Comparison of ENCODE assay signal across 20 cellular contexts in the genomic region with DNA sequence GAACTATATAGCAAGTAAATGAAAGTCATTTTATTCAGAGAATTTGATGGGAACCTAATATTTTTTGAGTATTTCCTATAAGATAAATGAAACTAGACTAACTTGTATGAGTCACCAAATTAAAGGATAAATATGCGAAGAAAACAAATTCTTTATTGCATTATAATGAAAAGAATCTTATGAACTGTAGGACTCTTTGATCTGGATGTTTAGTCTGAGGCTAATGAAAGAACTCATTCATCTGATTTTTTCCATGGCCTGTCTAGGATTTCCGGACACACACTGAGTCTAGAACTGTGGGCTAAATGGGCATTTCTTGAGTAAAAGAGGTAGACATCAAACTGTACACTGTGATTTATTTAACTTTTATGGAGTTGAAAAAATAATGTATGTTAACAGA. TPM values are rescaled to one million over a fixed set of nuclear protein-coding genes. Genes with fewer than 3 reads are reported as not detected.
DNase-seq lines count a peak whose midpoint lies in the region; ATAC-seq, FAIRE-seq and TF ChIP-seq lines count a peak whose summit lies in the region.
"Had no signal": no experiment of that assay in that cellular context is flagged by ENCODE, and none has a peak within 500 bp of the region (broad histone marks: within the 10 kb centered on the region; RNA-seq: fewer than 3 reads in every experiment).

No MANE protein-coding gene starts in this region.

- H3K4me3 ChIP-seq in A673 (ENCODE audit: low read depth, low read length, poor library complexity, severe bottlenecking) = no peak overlapping the region
- H3K4me3 ChIP-seq: A549, BLaER1, GM12878 had no signal

- no peak overlapping the region for H3K4me3 Mint-ChIP-seq in endothelial cell (ENCODE audit: unreplicated experiment)
- H3K4me3 Mint-ChIP-seq: CD14-positive monocyte; CD4-positive, alpha-beta memory T cell had no signal

- DNase-seq in A673 (ENCODE audit: low spot score) (peak; percentile 45), globus pallidus (ENCODE audit: low spot score) (peak; percentile 7), urothelium cell line (ENCODE audit: low spot score) (no peak), endothelial cell (ENCODE audit: low spot score) (no peak), MV-4-11 (lab: John Stamatoyannopoulos, UW) (no peak), left cardiac atrium (no peak)
- DNase-seq: Calu3; CD4-positive, alpha-beta memory T cell; DMS53; DND-41; GOT3; H7 had no signal

- POLR2A ChIA-PET in A673 (lab: Charles Lee; ENCODE audit: low non-redundant PET) = no interaction called here

- H3K27ac Mint-ChIP-seq in endothelial cell (ENCODE audit: unreplicated experiment) = no peak overlapping the region
- H3K27ac Mint-ChIP-seq: CD14-positive monocyte; CD4-positive, alpha-beta memory T cell had no signal

- H3K36me3 ChIP-seq in A673 (ENCODE audit: insufficient read depth, low read length, poor library complexity, severe bottlenecking) = no peaks in the 10 kb centered on the region

- peaks cover 4% of the 10 kb centered on the region for H3K4me1 Mint-ChIP-seq in endothelial cell (ENCODE audit: unreplicated experiment)
- H3K4me1 Mint-ChIP-seq: CD14-positive monocyte; CD4-positive, alpha-beta memory T cell had no signal

- no TSS peak for BruUV-seq in A673 (replicated peaks; lab: Mats Ljungman, UMichigan)

- no peak for ATAC-seq in left cardiac atrium
- ATAC-seq: A549, GM12878, HCT116 had no signal

- peaks cover 1% of the 10 kb centered on the region for H3K36me3 Mint-ChIP-seq in endothelial cell (ENCODE audit: low read depth, unreplicated experiment)
- H3K36me3 Mint-ChIP-seq: CD14-positive monocyte; CD4-positive, alpha-beta memory T cell had no signal

- peak; percentile 32 for FAIRE-seq in urothelium cell line (lab: Jason Lieb, UNC)
- FAIRE-seq: A549, GM12878, HTR-8/SVneo had no signal

- H3K4me1 ChIP-seq in A673 (ENCODE audit: insufficient read depth, low read length, poor library complexity, severe bottlenecking) = peaks cover 4% of the 10 kb centered on the region
- H3K4me1 ChIP-seq: A549, BLaER1 had no signal

- CTCF ChIA-PET in A673 (lab: Charles Lee) = no interaction called here

- H3K27ac ChIP-seq in A673 (ENCODE audit: low read depth, low read length, poor library complexity, severe bottlenecking) = no peak overlapping the region
- H3K27ac ChIP-seq in VCaP = peak overlapping the region; percentile 31; the same call in 1 of the 2 replicates
- H3K27ac ChIP-seq: 22Rv1, A549, BLaER1 had no signal

- no peaks in the 10 kb centered on the region for H3K27me3 Mint-ChIP-seq in endothelial cell (ENCODE audit: unreplicated experiment)
- H3K27me3 Mint-ChIP-seq: CD4-positive, alpha-beta memory T cell had no signal

- intact Hi-C loops in A673 (cut with micrococcal nuclease; ENCODE audit: unreplicated experiment) (no loop called here), left cardiac atrium (cut with DNase I) (loop anchor here in 1 of 2 donors (5.0 kb wide), 1 partner anchor 257 kb away; no protein-coding TSS in a partner anchor)

- TF ChIP-seq CTCF in A673 (conservative IDR thresholded peaks at IDR 0.05; ENCODE audit: low read depth, low read length) = no peak
- no peak for TF ChIP-seq CTCF in VCaP (conservative IDR thresholded peaks at IDR 0.05)
- TF ChIP-seq CTCF in endothelial cell (IDR thresholded peaks at IDR 0.05; ENCODE audit: unreplicated experiment) = no peak

- H3K9me3 ChIP-seq in A673 (ENCODE audit: low read depth, low read length, poor library complexity, severe bottlenecking) = no peaks in the 10 kb centered on the region
- H3K9me3 ChIP-seq: A549, BLaER1 had no signal

- H3K27me3 ChIP-seq in A673 (replicated peaks; ENCODE audit: insufficient read depth, low read depth, low read length, poor library complexity) = no peaks in the 10 kb centered on the region
- H3K27me3 ChIP-seq: BLaER1 had no signal

- H3K9me3 Mint-ChIP-seq in endothelial cell (ENCODE audit: unreplicated experiment) = no peaks in the 10 kb centered on the region
- H3K9me3 Mint-ChIP-seq: CD14-positive monocyte had no signal

RNA-seq across cellular contexts. Expression of gene ZNF519, which starts 43.1 kb away (rescaled TPM):
- total RNA-seq in A673 (2021) (27.5 and 28.8 TPM in 2 replicates), endothelial cell (ENCODE audit: unreplicated experiment) (14.5 TPM), left cardiac atrium (1 to 10 TPM; 3.2 to 4.8 TPM)

Comparison
In these comparisons a context has a peak if more than half of its experiments do, and no peak if none do; other contexts are left out.
1. DNase-seq: peak in A673 (single experiment) and globus pallidus (single experiment); none in urothelium cell line (single experiment), endothelial cell (single experiment), MV-4-11 (single experiment) and left cardiac atrium (single experiment).